Comparison of ENCODE assay signal across 8 cellular contexts in the genomic region with DNA sequence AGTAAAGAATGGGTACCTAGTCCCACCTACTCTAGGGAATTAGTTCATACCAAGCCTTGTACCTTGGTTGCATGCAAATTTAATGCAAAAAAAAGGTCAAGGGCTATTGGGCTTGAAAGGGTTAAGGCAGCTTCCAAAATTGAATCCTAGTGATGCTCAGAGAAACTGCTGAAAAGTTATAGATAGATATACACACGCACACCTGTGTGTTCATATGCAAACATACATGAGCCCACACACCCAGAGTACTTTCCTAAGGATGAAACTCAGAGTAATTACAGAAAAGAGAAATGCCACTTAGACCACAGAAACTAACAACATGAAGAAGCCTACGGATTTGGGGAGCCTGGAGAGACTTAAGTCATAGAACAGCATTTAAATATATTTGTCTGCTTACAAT. TPM values are rescaled to one million over a fixed set of nuclear protein-coding genes. Genes with fewer than 3 reads are reported as not detected.
A peak's percentile ranks its signal among the peaks of the same experiment; 100 is the strongest.
DNase-seq lines count a peak whose midpoint lies in the region; ATAC-seq, FAIRE-seq and TF ChIP-seq lines count a peak whose summit lies in the region.

No MANE protein-coding gene starts in this region.

- H3K4me3 Mint-ChIP-seq in activated CD4-positive, alpha-beta T cell treated with anti-CD3 and anti-CD28 coated beads, Interleukin-2, amount 10 ng/mL, durations not matched to agents 7 days and 5 days = peak overlapping the region; percentile 86

- no peak for TF ChIP-seq POLR2A in tibial nerve (IDR thresholded peaks at IDR 0.05)
- no peak for TF ChIP-seq POLR2A in H54 (IDR thresholded peaks at IDR 0.05; ENCODE audit: low read depth, low read length)

- peak; percentile 42 for ATAC-seq in HG02884 (IDR thresholded peaks at IDR 0.05; ENCODE audit: unreplicated experiment)

- peaks cover 2% of the 10 kb centered on the region for H3K27me3 Mint-ChIP-seq in activated CD4-positive, alpha-beta T cell treated with anti-CD3 and anti-CD28 coated beads, Interleukin-2, amount 10 ng/mL, durations not matched to agents 7 days and 5 days

- H3K36me3 Mint-ChIP-seq in activated CD4-positive, alpha-beta T cell treated with anti-CD3 and anti-CD28 coated beads, Interleukin-2, amount 10 ng/mL, durations not matched to agents 7 days and 5 days (ENCODE audit: low read depth) = no peaks in the 10 kb centered on the region

- peaks cover 4% of the 10 kb centered on the region for H3K4me1 ChIP-seq in SJCRH30
- H3K4me1 ChIP-seq in iPS-20b (ENCODE audit: insufficient read depth, low read length) = peaks cover 13% of the 10 kb centered on the region; the same call in 1 of the 2 replicates
- peaks cover 0 to 47% (median 22%) of the 10 kb centered on the region in 4 donors for H3K4me1 ChIP-seq in tibial nerve

- WGBS in tibial nerve, 2 donors = 21 to 27% methylated on average over 2 of the region's 2 CpGs

- no peak for DNase-seq in activated CD4-positive, alpha-beta T cell treated with anti-CD3 and anti-CD28 coated beads, Interleukin-2, amount 10 ng/mL, durations not matched to agents 7 days and 5 days
- DNase-seq in activated CD4-positive, alpha-beta T cell treated with anti-CD3 and anti-CD28 coated beads, Interleukin-2, amount 50 U/mL, for 1 hour = no peak
- DNase-seq in SJCRH30 (no peak), tibial nerve (ENCODE audit: low spot score in 2 of 2) (no peak), iPS-NIHi7 (ENCODE audit: extremely low spot score) (no peak), H54 (ENCODE audit: insufficient read length, low spot score) (no peak)

- no peaks in the 10 kb centered on the region for H3K27me3 ChIP-seq in SJCRH30
- no peaks in the 10 kb centered on the region for H3K27me3 ChIP-seq in iPS-20b (ENCODE audit: insufficient read depth, low read length)
- no peaks in the 10 kb centered on the region for H3K27me3 ChIP-seq in tibial nerve

- FAIRE-seq in H54 (lab: Jason Lieb, UNC) = no peak

- TF ChIP-seq CTCF in tibial nerve (IDR thresholded peaks at IDR 0.05) = no peak

- H3K27ac ChIP-seq in SJCRH30 (no peak overlapping the region), iPS-20b (ENCODE audit: low read length) (no peak overlapping the region), tibial nerve (peak overlapping the region; percentile 87 to 99 (median 94))

- CTCF ChIA-PET in activated CD4-positive, alpha-beta T cell treated with anti-CD3 and anti-CD28 coated beads, Interleukin-2, amount 10 ng/mL, durations not matched to agents 7 days and 5 days (lab: Charles Lee) = no interaction called here

- no peak for TF ChIP-seq EP300 in tibial nerve (IDR thresholded peaks at IDR 0.05)

- H3K9me3 Mint-ChIP-seq in activated CD4-positive, alpha-beta T cell treated with anti-CD3 and anti-CD28 coated beads, Interleukin-2, amount 10 ng/mL, durations not matched to agents 7 days and 5 days = no peaks in the 10 kb centered on the region

- peak overlapping the region; percentile 91; the same call in 1 of the 2 replicates for H3K9ac ChIP-seq in iPS-20b (ENCODE audit: low read depth, low read length)

- peak overlapping the region; percentile 92 for H3K27ac Mint-ChIP-seq in activated CD4-positive, alpha-beta T cell treated with anti-CD3 and anti-CD28 coated beads, Interleukin-2, amount 10 ng/mL, durations not matched to agents 7 days and 5 days

- POLR2A ChIA-PET in activated CD4-positive, alpha-beta T cell treated with anti-CD3 and anti-CD28 coated beads, Interleukin-2, amount 10 ng/mL, durations not matched to agents 7 days and 5 days (lab: Charles Lee) = no interaction called here

- peaks cover 23% of the 10 kb centered on the region for H3K4me1 Mint-ChIP-seq in activated CD4-positive, alpha-beta T cell treated with anti-CD3 and anti-CD28 coated beads, Interleukin-2, amount 10 ng/mL, durations not matched to agents 7 days and 5 days

- H3K36me3 ChIP-seq in SJCRH30 (no peaks in the 10 kb centered on the region; the same call in 1 of the 2 replicates), iPS-20b (ENCODE audit: insufficient read depth, low read depth, low read length) (no peaks in the 10 kb centered on the region), tibial nerve (no peaks in the 10 kb centered on the region)

- no peaks in the 10 kb centered on the region for H3K9me3 ChIP-seq in SJCRH30 (replicated peaks)
- no peaks in the 10 kb centered on the region for H3K9me3 ChIP-seq in iPS-20b (ENCODE audit: insufficient read depth, low read depth, low read length)
- H3K9me3 ChIP-seq in tibial nerve = no peaks in the 10 kb centered on the region

- peak overlapping the region; percentile 81 for H3K4me3 ChIP-seq in SJCRH30
- peak overlapping the region; percentile 69 for H3K4me3 ChIP-seq in iPS-20b (ENCODE audit: low read length)
- peak overlapping the region in 2 of 4 donors; percentile 83 to 95 for H3K4me3 ChIP-seq in tibial nerve

RNA-seq across cellular contexts. Expression of a gene that starts 1.5 kb away (rescaled TPM):
- total RNA-seq in activated CD4-positive, alpha-beta T cell treated with anti-CD3 and anti-CD28 coated beads, Interleukin-2, amount 10 ng/mL, durations not matched to agents 7 days and 5 days = 1 to 10 TPM; 7.4 to 8.8 TPM
- total RNA-seq in SJCRH30 (2014; rRNA removed; shearing (Covaris generic)) = 73.5 and 77.1 TPM in 2 replicates
- total RNA-seq in tibial nerve = 10 to 100 TPM; 22.2 to 42.2 (median 29.6) TPM

Comparison
In these comparisons a context has a peak if more than half of its experiments do, and no peak if none do; other contexts are left out.
1. H3K27ac ChIP-seq: peak in tibial nerve (4 of 4); none in SJCRH30 (single experiment) and iPS-20b (single experiment).